In genomic region chr14:93023039-93023438, GRCh38 we compare ENCODE assay signal across 10 cellular contexts.
A peak's percentile ranks its signal among the peaks of the same experiment; 100 is the strongest.
DNase-seq lines count a peak whose midpoint lies in the region; ATAC-seq and TF ChIP-seq lines count a peak whose summit lies in the region.
"Had no signal": no experiment of that assay in that cellular context is flagged by ENCODE, and none has a peak within 500 bp of the region (broad histone marks: within the 10 kb centered on the region; RNA-seq: fewer than 3 reads in every experiment).

No MANE protein-coding gene starts in this region.

- POLR2A ChIA-PET in WTC11 (lab: Charles Lee): no interaction called here

- H2BK20ac ChIP-seq in H9 (ENCODE audit: low read depth, low read length, poor library complexity, severe bottlenecking): no peak overlapping the region

- peak; percentile 50 for DNase-seq in NCI-H2171 treated with DMSO at 0.1 percent for 48 hours (lab: John Stamatoyannopoulos, UW)
- DNase-seq in NCI-H2171 (lab: John Stamatoyannopoulos, UW): no peak
- DNase-seq in H9: peak; percentile 71
- DNase-seq in WTC11 (ENCODE audit: low spot score): no peak
- no peak for DNase-seq in lower lobe of right lung
- DNase-seq in heart left ventricle: no peak
- no peak for DNase-seq in left ventricle myocardium inferior
- DNase-seq in gastrocnemius medialis: no peak
- DNase-seq: foreskin fibroblast had no signal

- no peak overlapping the region for H3T11ph ChIP-seq in H9 (ENCODE audit: low read length)

- H3K4me1 Mint-ChIP-seq in H9: peaks cover 42 to 63% of the 10 kb centered on the region in 2 experiments
- H3K4me1 Mint-ChIP-seq in WTC11: peaks cover 67% of the 10 kb centered on the region

- no peak overlapping the region for H2BK12ac ChIP-seq in H9 (ENCODE audit: insufficient read length, low read depth, low read length)

- H2AFZ ChIP-seq in H9 (ENCODE audit: low read length): no peak overlapping the region

- TF ChIP-seq POLR2A in heart left ventricle (IDR thresholded peaks at IDR 0.05): no peak
- no peak for TF ChIP-seq POLR2A in gastrocnemius medialis (IDR thresholded peaks at IDR 0.05)

- H2BK120ac ChIP-seq in H9 (ENCODE audit: low read depth, low read length, poor library complexity, severe bottlenecking): no peak overlapping the region

- no peaks in the 10 kb centered on the region for H3K9me3 Mint-ChIP-seq in H9
- no peaks in the 10 kb centered on the region for H3K9me3 Mint-ChIP-seq in WTC11
- H3K9me3 Mint-ChIP-seq: mesothelial cell of epicardium had no signal

- no peak overlapping the region for H4K5ac ChIP-seq in H9 (ENCODE audit: insufficient read length, low read depth, low read length)

- H2BK15ac ChIP-seq in H9 (ENCODE audit: low read depth, low read length): no peak overlapping the region

- H3K27me3 Mint-ChIP-seq in H9 (ENCODE audit: low read depth) (no peaks in the 10 kb centered on the region; the same call in 1 of the 2 replicates), WTC11 (ENCODE audit: low read depth) (no peaks in the 10 kb centered on the region)

- H3K79me1 ChIP-seq in H9 (ENCODE audit: insufficient read depth, low read depth, low read length, poor library complexity, severe bottlenecking): no peaks in the 10 kb centered on the region

- H4K20me1 ChIP-seq in H9 (ENCODE audit: control insufficient read depth, insufficient read depth, insufficient read length): no peaks in the 10 kb centered on the region

- no peak overlapping the region for H3K9ac ChIP-seq in H9 (ENCODE audit: extremely low read depth, insufficient read length, low read length)

- H3K27ac ChIP-seq in H9 (ENCODE audit: insufficient read length, low read depth, low read length): no peak overlapping the region
- H3K27ac ChIP-seq in lower lobe of right lung: no peak overlapping the region
- H3K27ac ChIP-seq in heart left ventricle: no peak overlapping the region
- H3K27ac ChIP-seq in left ventricle myocardium inferior (replicated peaks): no peak overlapping the region
- H3K27ac ChIP-seq in gastrocnemius medialis: no peak overlapping the region

- no peak overlapping the region for H3K4me3 Mint-ChIP-seq in H9
- no peak overlapping the region for H3K4me3 Mint-ChIP-seq in WTC11
- H3K4me3 Mint-ChIP-seq: mesothelial cell of epicardium had no signal

- no peak overlapping the region for H3K23ac ChIP-seq in H9 (ENCODE audit: insufficient read length, low read depth, low read length)

- no peaks in the 10 kb centered on the region for H3K23me2 ChIP-seq in H9 (ENCODE audit: insufficient read length, low read depth, low read length, poor library complexity, severe bottlenecking)

- ATAC-seq in WTC11: peak; percentile 73
- peak; percentile 31 to 36 for ATAC-seq in lower lobe of right lung
- ATAC-seq in heart left ventricle: no peak
- ATAC-seq in gastrocnemius medialis: no peak

- H3K36me3 Mint-ChIP-seq in H9 (ENCODE audit: insufficient read depth in 1 of 3, low read depth in 3 of 3) (peaks cover 0 to 4% (median 2%) of the 10 kb centered on the region in 3 experiments; a peak in 4 of 7 replicates), WTC11 (peaks cover 2% of the 10 kb centered on the region; the same call in 1 of the 2 replicates)
- H3K36me3 Mint-ChIP-seq: mesothelial cell of epicardium had no signal

- H3K27me3 ChIP-seq in H9 (ENCODE audit: insufficient read depth, low read length) (no peaks in the 10 kb centered on the region), lower lobe of right lung (ENCODE audit: low read depth) (no peaks in the 10 kb centered on the region), heart left ventricle (no peaks in the 10 kb centered on the region), left ventricle myocardium inferior (ENCODE audit: low read depth) (no peaks in the 10 kb centered on the region), gastrocnemius medialis (no peaks in the 10 kb centered on the region)

- H3K56ac ChIP-seq in H9 (ENCODE audit: insufficient read length, low read depth, low read length): no peak overlapping the region

- H3K4me1 ChIP-seq in H9 (ENCODE audit: insufficient read depth, low read length) (peaks cover 4% of the 10 kb centered on the region; the same call in 1 of the 2 replicates), lower lobe of right lung (no peaks in the 10 kb centered on the region), heart left ventricle (peaks cover 0 to 31% (median 7%) of the 10 kb centered on the region in 12 donors), left ventricle myocardium inferior (peaks cover 48% of the 10 kb centered on the region), gastrocnemius medialis (peaks cover 5 to 7% of the 10 kb centered on the region in 2 donors)

- H3K4ac ChIP-seq in H9 (ENCODE audit: low read depth, low read length): no peak overlapping the region

- intact Hi-C loops in lower lobe of right lung (cut with DNase I) (no loop called here), heart left ventricle (cut with DNase I) (no loop called here), left ventricle myocardium inferior (cut with micrococcal nuclease) (no loop called here), gastrocnemius medialis (cut with DNase I; ENCODE audit: low total_unique reads) (no loop called here)

- peaks cover 2% of the 10 kb centered on the region; the same call in 1 of the 2 replicates for H3K79me2 ChIP-seq in H9 (ENCODE audit: insufficient read depth, low read length)

- no peak overlapping the region for H3K4me2 ChIP-seq in H9 (ENCODE audit: insufficient read depth, insufficient read length, low read length)

- no peak overlapping the region for H3K18ac ChIP-seq in H9 (ENCODE audit: insufficient read length, low read depth, low read length)

- WGBS in H9 (ENCODE audit: extremely low coverage, insufficient read length, low lambda C conversion rate): no CpG with 5 or more reads among the region's 5 CpGs
- WGBS in heart left ventricle, 4 donors: 77 to 86% (median 82%) methylated on average over 5 of the region's 5 CpGs

- no peak overlapping the region for H3K14ac ChIP-seq in H9 (ENCODE audit: insufficient read depth, low read length)

- no peak overlapping the region for H4K8ac ChIP-seq in H9 (replicated peaks; ENCODE audit: insufficient read length, low read depth, low read length)

- no peak for TF ChIP-seq CTCF in H9 (conservative IDR thresholded peaks at IDR 0.05)
- TF ChIP-seq CTCF in WTC11 (IDR thresholded peaks at IDR 0.05): no peak
- no peak for TF ChIP-seq CTCF in lower lobe of right lung (IDR thresholded peaks at IDR 0.05)
- no peak for TF ChIP-seq CTCF in heart left ventricle (IDR thresholded peaks at IDR 0.05)
- no peak for TF ChIP-seq CTCF in left ventricle myocardium inferior (IDR thresholded peaks at IDR 0.05; ENCODE audit: borderline replicate concordance)
- no peak for TF ChIP-seq CTCF in gastrocnemius medialis (IDR thresholded peaks at IDR 0.05 in 4 of 5, conservative IDR thresholded peaks at IDR 0.05 in 1 of 5)

- CTCF ChIA-PET in WTC11 (lab: Charles Lee): interaction anchor here (0.8 to 2.9 kb wide), 5 partner anchors 11 to 90 kb away, joined by 3 to 18 read pairs (median 3); no protein-coding TSS in a partner anchor

- in situ Hi-C loops in gastrocnemius medialis (cut with MboI; ENCODE audit: low sequenced_read_pairs in 4 of 4): no loop called here

- H3K4me3 ChIP-seq in lower lobe of right lung (no peak overlapping the region), heart left ventricle (no peak overlapping the region), left ventricle myocardium inferior (no peak overlapping the region), gastrocnemius medialis (no peak overlapping the region)

- H2BK5ac ChIP-seq in H9 (ENCODE audit: insufficient read length, low read length): no peak overlapping the region

- H3K36me3 ChIP-seq in lower lobe of right lung (no peaks in the 10 kb centered on the region), heart left ventricle (no peaks in the 10 kb centered on the region), left ventricle myocardium inferior (no peaks in the 10 kb centered on the region), gastrocnemius medialis (no peaks in the 10 kb centered on the region)

- no peak overlapping the region for H4K91ac ChIP-seq in H9 (ENCODE audit: insufficient read length, low read depth, low read length)

- H3K9me3 ChIP-seq in H9 (ENCODE audit: control insufficient read depth, low read depth, low read length): no peaks in the 10 kb centered on the region
- no peaks in the 10 kb centered on the region for H3K9me3 ChIP-seq in lower lobe of right lung
- H3K9me3 ChIP-seq in heart left ventricle: no peaks in the 10 kb centered on the region
- no peaks in the 10 kb centered on the region for H3K9me3 ChIP-seq in left ventricle myocardium inferior (replicated peaks)
- no peaks in the 10 kb centered on the region for H3K9me3 ChIP-seq in gastrocnemius medialis

- H2AK5ac ChIP-seq in H9 (ENCODE audit: insufficient read length, low read length): no peak overlapping the region

- H3K27ac Mint-ChIP-seq in H9: peak overlapping the region in 1 of 3 experiments; percentile 25; a peak in 1 of 7 replicates
- H3K27ac Mint-ChIP-seq in WTC11: no peak overlapping the region
- H3K27ac Mint-ChIP-seq: mesothelial cell of epicardium had no signal

TF ChIP-seq in WTC11, 78 proteins besides CTCF, POLR2A, EP300 and RAD21 (continues in another document):
- no peak for TF ChIP-seq ZNF671 (CRISPR knock-in tag; IDR thresholded peaks at IDR 0.05)
- TF ChIP-seq MYBL2 (CRISPR knock-in tag; IDR thresholded peaks at IDR 0.05): no peak
- TF ChIP-seq IRF1 (CRISPR knock-in tag; IDR thresholded peaks at IDR 0.05): no peak
- TF ChIP-seq FOXK1 (CRISPR knock-in tag; IDR thresholded peaks at IDR 0.05): 0 out of 2 replicates have a peak, but pooled peaks have one; percentile 29
- no peak for TF ChIP-seq KAT7 (CRISPR knock-in tag; IDR thresholded peaks at IDR 0.05; ENCODE audit: borderline replicate concordance)
- TF ChIP-seq SMAD3 (CRISPR knock-in tag; IDR thresholded peaks at IDR 0.05; ENCODE audit: borderline replicate concordance): no peak
- no peak for TF ChIP-seq ZNF219 (CRISPR knock-in tag; IDR thresholded peaks at IDR 0.05; ENCODE audit: borderline replicate concordance)
- peak; percentile 74; the same call in 1 of the 2 replicates for TF ChIP-seq ZNF121 (CRISPR knock-in tag; IDR thresholded peaks at IDR 0.05)
- TF ChIP-seq ZNF423 (CRISPR knock-in tag; IDR thresholded peaks at IDR 0.05): no peak
- no peak for TF ChIP-seq E2F5 (CRISPR knock-in tag; IDR thresholded peaks at IDR 0.05)

Comparison
In these comparisons a context has a peak if more than half of its experiments do, and no peak if none do; other contexts are left out.
1. DNase-seq: peak in NCI-H2171 treated with DMSO at 0.1 percent for 48 hours (single experiment) and H9 (single experiment); none in NCI-H2171 (single experiment), WTC11 (single experiment), lower lobe of right lung (single experiment), heart left ventricle (0 of 5), left ventricle myocardium inferior (single experiment) and gastrocnemius medialis (0 of 2).
2. ATAC-seq: peak in WTC11 (single experiment) and lower lobe of right lung (2 of 2); none in heart left ventricle (0 of 4) and gastrocnemius medialis (0 of 2).